In the genomic region with DNA sequence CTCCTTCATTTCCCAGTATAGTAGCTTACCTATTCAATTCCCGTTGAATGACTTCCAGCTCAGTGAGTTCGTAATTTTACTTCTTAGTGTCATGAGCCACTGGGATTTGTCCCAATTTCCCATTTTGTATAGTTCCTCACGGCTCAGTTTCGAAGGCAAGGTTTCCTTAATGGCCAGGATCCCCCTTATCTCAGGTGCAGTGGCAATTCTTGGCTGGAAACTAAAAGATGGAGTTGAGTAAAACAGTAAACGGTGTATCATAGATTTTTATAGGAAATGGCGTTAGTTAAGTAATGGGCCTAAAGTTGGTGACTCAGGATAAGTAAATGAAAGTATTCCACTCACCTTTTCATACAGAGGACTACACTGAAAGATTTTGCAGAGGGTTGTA, we compare ENCODE assay signal across 8 cellular contexts. TPM values are rescaled to one million over a fixed set of nuclear protein-coding genes. Genes with fewer than 3 reads are reported as not detected.
DNase-seq lines count a peak whose midpoint lies in the region; ATAC-seq, FAIRE-seq and TF ChIP-seq lines count a peak whose summit lies in the region.

No MANE protein-coding gene starts in this region.

- H3K9ac ChIP-seq in kidney (ENCODE audit: low read length in 2 of 2) = peak overlapping the region; percentile 50 to 59

- no peaks in the 10 kb centered on the region for H3K9me3 ChIP-seq in kidney (ENCODE audit: control insufficient read depth in 1 of 2, low read length in 2 of 2)

- TF ChIP-seq CTCF in kidney (IDR thresholded peaks at IDR 0.05; ENCODE audit: borderline replicate concordance, extremely low read depth, insufficient read depth) = no peak

- H3K27ac ChIP-seq in kidney (ENCODE audit: low read depth in 2 of 2, low read length in 2 of 2) (peak overlapping the region; percentile 29 to 64), temporal lobe (ENCODE audit: low read depth, low read length) (peak overlapping the region; percentile 10)

- ATAC-seq in activated naive CD8-positive, alpha-beta T cell treated with anti-CD3 and anti-CD28 coated beads, Interleukin-2, amount 50 U/mL, for 24 hours = no peak
- ATAC-seq in HG03039 (IDR thresholded peaks at IDR 0.05; ENCODE audit: unreplicated experiment) = no peak

- peaks cover 42% of the 10 kb centered on the region for H3K4me1 Mint-ChIP-seq in T-helper 2 cell treated with Interferon-gamma antibody and Interleukin-4, amounts not matched to agents 5 μg/mL and 100 μg/mL, for 36 hours (ENCODE audit: low read depth)
- peaks cover 62% of the 10 kb centered on the region for H3K4me1 Mint-ChIP-seq in activated naive CD8-positive, alpha-beta T cell treated with anti-CD3 and anti-CD28 coated beads, Interleukin-2, amount 50 U/mL, for 24 hours

- peaks cover 4 to 9% of the 10 kb centered on the region in 2 donors for H3K4me1 ChIP-seq in kidney (ENCODE audit: control insufficient read depth in 1 of 2, insufficient read depth in 1 of 2, low read depth in 1 of 2, low read length in 2 of 2)

- peak overlapping the region; percentile 92 for H3K27ac Mint-ChIP-seq in T-helper 2 cell treated with Interferon-gamma antibody and Interleukin-4, amounts not matched to agents 5 μg/mL and 100 μg/mL, for 36 hours
- peak overlapping the region; percentile 98 for H3K27ac Mint-ChIP-seq in activated naive CD8-positive, alpha-beta T cell treated with anti-CD3 and anti-CD28 coated beads, Interleukin-2, amount 50 U/mL, for 24 hours

- H3K27me3 Mint-ChIP-seq in T-helper 2 cell treated with Interferon-gamma antibody and Interleukin-4, amounts not matched to agents 5 μg/mL and 100 μg/mL, for 36 hours (ENCODE audit: low read depth) = no peaks in the 10 kb centered on the region
- H3K27me3 Mint-ChIP-seq in activated naive CD8-positive, alpha-beta T cell treated with anti-CD3 and anti-CD28 coated beads, Interleukin-2, amount 50 U/mL, for 24 hours = no peaks in the 10 kb centered on the region

- intact Hi-C loops in kidney (cut with DNase I) = no loop called here

- peak overlapping the region; percentile 93 for H3K4me3 Mint-ChIP-seq in T-helper 2 cell treated with Interferon-gamma antibody and Interleukin-4, amounts not matched to agents 5 μg/mL and 100 μg/mL, for 36 hours
- H3K4me3 Mint-ChIP-seq in activated naive CD8-positive, alpha-beta T cell treated with anti-CD3 and anti-CD28 coated beads, Interleukin-2, amount 50 U/mL, for 24 hours = peak overlapping the region; percentile 89

- peaks cover 11 to 23% of the 10 kb centered on the region in 2 donors for H3K36me3 ChIP-seq in kidney (ENCODE audit: control insufficient read depth in 1 of 2, insufficient read depth in 2 of 2, low read length in 2 of 2)

- H3K9me3 Mint-ChIP-seq in T-helper 2 cell treated with Interferon-gamma antibody and Interleukin-4, amounts not matched to agents 5 μg/mL and 100 μg/mL, for 36 hours = no peaks in the 10 kb centered on the region
- no peaks in the 10 kb centered on the region for H3K9me3 Mint-ChIP-seq in activated naive CD8-positive, alpha-beta T cell treated with anti-CD3 and anti-CD28 coated beads, Interleukin-2, amount 50 U/mL, for 24 hours

- no peak for FAIRE-seq in kidney (lab: Jason Lieb, UNC)

- peaks cover 36% of the 10 kb centered on the region for H3K36me3 Mint-ChIP-seq in T-helper 2 cell treated with Interferon-gamma antibody and Interleukin-4, amounts not matched to agents 5 μg/mL and 100 μg/mL, for 36 hours (ENCODE audit: low read depth)
- peaks cover 35% of the 10 kb centered on the region for H3K36me3 Mint-ChIP-seq in activated naive CD8-positive, alpha-beta T cell treated with anti-CD3 and anti-CD28 coated beads, Interleukin-2, amount 50 U/mL, for 24 hours (ENCODE audit: low read depth)

- H3K4me3 ChIP-seq in kidney (ENCODE audit: low read length in 2 of 2) = peak overlapping the region; percentile 67 to 86

- DNase-seq in T-helper 2 cell treated with Interferon-gamma antibody and Interleukin-4, amounts not matched to agents 5 μg/mL and 100 μg/mL, for 36 hours (ENCODE audit: low spot score) = no peak
- DNase-seq in T-helper 2 cell = no peak
- no peak for DNase-seq in activated naive CD8-positive, alpha-beta T cell treated with anti-CD3 and anti-CD28 coated beads, Interleukin-2, amount 50 U/mL, for 24 hours
- no peak for DNase-seq in kidney
- DNase-seq in NCI-H1694 (lab: John Stamatoyannopoulos, UW) = no peak
- DNase-seq in DMS79 treated with DMSO at 0.1 percent for 48 hours (lab: John Stamatoyannopoulos, UW) = no peak

RNA-seq across cellular contexts. Expression of gene LMLN, which starts 0.5 kb away (rescaled TPM):
- 10.5 TPM for total RNA-seq in kidney
- polyA plus RNA-seq in kidney (ENCODE audit: insufficient read depth, low read depth, low replicate concordance) = 1.6 TPM
- 8.6 TPM for total RNA-seq in temporal lobe

RNA-seq across cellular contexts. Expression of gene RPL35A, which starts 9.5 kb away (rescaled TPM):
- 721 TPM for total RNA-seq in kidney
- polyA plus RNA-seq in kidney (ENCODE audit: insufficient read depth, low read depth, low replicate concordance) = 1,510 TPM
- 704 TPM for total RNA-seq in temporal lobe
